Comparison of ENCODE assay signal across 16 cellular contexts in the genomic region with DNA sequence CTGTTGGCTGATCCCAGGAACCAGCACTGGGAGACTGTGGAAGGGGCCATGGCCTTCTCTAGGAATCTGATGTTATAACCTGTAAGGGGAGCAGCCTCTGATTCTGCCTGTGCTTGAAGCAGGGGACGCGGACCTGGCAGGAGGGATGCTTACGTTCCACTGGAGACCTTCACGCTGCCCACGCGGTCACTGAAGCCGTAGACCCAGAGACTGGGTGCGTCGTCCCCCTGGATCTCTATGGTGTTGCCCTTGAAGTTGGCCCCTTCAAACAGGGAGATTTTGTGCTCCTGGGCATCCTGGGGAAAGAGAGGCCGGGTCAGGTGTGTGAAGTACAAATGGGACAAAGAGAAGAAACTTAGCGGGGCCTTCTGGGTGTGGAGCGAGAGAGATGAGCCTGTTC. TPM values are rescaled to one million over a fixed set of nuclear protein-coding genes. Genes with fewer than 3 reads are reported as not detected.
A peak's percentile ranks its signal among the peaks of the same experiment; 100 is the strongest.
DNase-seq lines count a peak whose midpoint lies in the region; ATAC-seq and TF ChIP-seq lines count a peak whose summit lies in the region.
"Had no signal": no experiment of that assay in that cellular context is flagged by ENCODE, and none has a peak within 500 bp of the region (broad histone marks: within the 10 kb centered on the region; RNA-seq: fewer than 3 reads in every experiment).

No MANE protein-coding gene starts in this region.

- H3K4me3 ChIP-seq in GM23338, result no peak overlapping the region
- H3K4me3 ChIP-seq in esophagus squamous epithelium, result no peak overlapping the region
- H3K4me3 ChIP-seq: GM23248, HAP-1 had no signal

- no peak overlapping the region for H3K4me2 ChIP-seq in GM23338

- H3K4me1 ChIP-seq in GM23338 (ENCODE audit: insufficient read depth) (no peaks in the 10 kb centered on the region), esophagus squamous epithelium (no peaks in the 10 kb centered on the region)
- H3K4me1 ChIP-seq: HAP-1 had no signal

- H3K4me1 Mint-ChIP-seq in GM23338, result no peaks in the 10 kb centered on the region
- H3K4me1 Mint-ChIP-seq in chondrocyte (ENCODE audit: low read depth), result peaks cover 3% of the 10 kb centered on the region
- peaks cover 26 to 64% (median 39%) of the 10 kb centered on the region in 4 donors for H3K4me1 Mint-ChIP-seq in naive thymus-derived CD8-positive, alpha-beta T cell
- peaks cover 42% of the 10 kb centered on the region for H3K4me1 Mint-ChIP-seq in stimulated activated effector memory CD8-positive, alpha-beta T cell treated with anti-CD3 and anti-CD28 coated beads, Interleukin-12 subunit alpha, Interleukin-12 subunit beta, amount 100 ng/mL, for 72 hours

- no peak; the same call in 2 of the 3 replicates for ATAC-seq in GM23338
- ATAC-seq in naive thymus-derived CD8-positive, alpha-beta T cell, result no peak
- ATAC-seq in stimulated activated effector memory CD8-positive, alpha-beta T cell treated with anti-CD3 and anti-CD28 coated beads, Interleukin-12 subunit alpha, Interleukin-12 subunit beta, amount 100 ng/mL, for 72 hours, result no peak
- no peak for ATAC-seq in left lobe of liver
- ATAC-seq in SK-N-SH treated with all-trans-retinoic acid at 6 μM for 48 hours, result no peak

- H3K4me3 Mint-ChIP-seq in GM23338, result no peak overlapping the region
- H3K4me3 Mint-ChIP-seq in chondrocyte (ENCODE audit: unreplicated experiment), result no peak overlapping the region
- no peak overlapping the region for H3K4me3 Mint-ChIP-seq in naive thymus-derived CD8-positive, alpha-beta T cell
- no peak overlapping the region for H3K4me3 Mint-ChIP-seq in stimulated activated effector memory CD8-positive, alpha-beta T cell treated with anti-CD3 and anti-CD28 coated beads, Interleukin-12 subunit alpha, Interleukin-12 subunit beta, amount 100 ng/mL, for 72 hours
- H3K4me3 Mint-ChIP-seq: CD4-positive, alpha-beta T cell had no signal

- H3K27ac ChIP-seq in GM23338 (ENCODE audit: low read depth) (no peak overlapping the region), esophagus squamous epithelium (no peak overlapping the region)
- H3K27ac ChIP-seq: GM23248 had no signal

- no peaks in the 10 kb centered on the region for H3K36me3 Mint-ChIP-seq in GM23338 (ENCODE audit: low read depth)
- H3K36me3 Mint-ChIP-seq in chondrocyte (ENCODE audit: low read depth), result no peaks in the 10 kb centered on the region
- H3K36me3 Mint-ChIP-seq in naive thymus-derived CD8-positive, alpha-beta T cell, result no peaks in the 10 kb centered on the region
- no peaks in the 10 kb centered on the region for H3K36me3 Mint-ChIP-seq in stimulated activated effector memory CD8-positive, alpha-beta T cell treated with anti-CD3 and anti-CD28 coated beads, Interleukin-12 subunit alpha, Interleukin-12 subunit beta, amount 100 ng/mL, for 72 hours

- H3K9me3 Mint-ChIP-seq in GM23338 (no peaks in the 10 kb centered on the region), chondrocyte (ENCODE audit: low read depth) (no peaks in the 10 kb centered on the region)
- H3K9me3 Mint-ChIP-seq in naive thymus-derived CD8-positive, alpha-beta T cell, result no peaks in the 10 kb centered on the region
- no peaks in the 10 kb centered on the region for H3K9me3 Mint-ChIP-seq in stimulated activated effector memory CD8-positive, alpha-beta T cell treated with anti-CD3 and anti-CD28 coated beads, Interleukin-12 subunit alpha, Interleukin-12 subunit beta, amount 100 ng/mL, for 72 hours
- H3K9me3 Mint-ChIP-seq: CD4-positive, alpha-beta T cell had no signal

- TF ChIP-seq CTCF in GM23338 (conservative IDR thresholded peaks at IDR 0.05; ENCODE audit: low read depth in 2 of 2) (no peak), chondrocyte (IDR thresholded peaks at IDR 0.05) (no peak), esophagus squamous epithelium (IDR thresholded peaks at IDR 0.05) (no peak)

- peaks cover 6% of the 10 kb centered on the region for H3K27me3 Mint-ChIP-seq in GM23338 (ENCODE audit: insufficient read depth, low read depth, poor library complexity)
- H3K27me3 Mint-ChIP-seq in chondrocyte (ENCODE audit: low read depth), result peaks cover 16% of the 10 kb centered on the region
- H3K27me3 Mint-ChIP-seq in naive thymus-derived CD8-positive, alpha-beta T cell, result no peaks in the 10 kb centered on the region

- peaks cover 2% of the 10 kb centered on the region; the same call in 1 of the 2 replicates for H3K9me2 ChIP-seq in GM23338 (ENCODE audit: insufficient read depth)

- WGBS in esophagus squamous epithelium, 2 donors, result 94 to 98% methylated on average over 3 to 11 of the region's 12 CpGs

- H3K36me3 ChIP-seq in GM23338 (ENCODE audit: insufficient read depth) (no peaks in the 10 kb centered on the region), esophagus squamous epithelium (no peaks in the 10 kb centered on the region)
- H3K36me3 ChIP-seq: HAP-1 had no signal

- no peaks in the 10 kb centered on the region for H4K20me1 ChIP-seq in GM23338 (replicated peaks; ENCODE audit: insufficient read depth)

- no peak for DNase-seq in GM23338 (ENCODE audit: low spot score)
- DNase-seq in chondrocyte (ENCODE audit: low spot score), result peak; percentile 72
- no peak for DNase-seq in naive thymus-derived CD8-positive, alpha-beta T cell
- DNase-seq in stimulated activated effector memory CD8-positive, alpha-beta T cell treated with anti-CD3 and anti-CD28 coated beads, Interleukin-12 subunit alpha, Interleukin-12 subunit beta, amount 100 ng/mL, for 72 hours (ENCODE audit: low spot score in 2 of 2), result no peak
- DNase-seq in left lobe of liver (ENCODE audit: low spot score), result no peak
- no peak for DNase-seq in esophagus squamous epithelium (lab: John Stamatoyannopoulos, UW)
- DNase-seq: 8988T; C1 segment of cervical spinal cord; Calu3; CD4-positive, alpha-beta T cell; DMS 273 treated with DMSO at 0.1 percent for 48 hours; GM23248 had no signal

- H3K79me2 ChIP-seq in GM23338 (replicated peaks; ENCODE audit: insufficient read depth), result no peaks in the 10 kb centered on the region

- intact Hi-C loops in esophagus squamous epithelium (cut with DNase I), result no loop called here

- no peaks in the 10 kb centered on the region for H3F3A ChIP-seq in GM23338 (replicated peaks; ENCODE audit: low read depth)

- POLR2A ChIA-PET in naive thymus-derived CD8-positive, alpha-beta T cell (lab: Charles Lee), result no interaction called here

- H2AFZ ChIP-seq in GM23338, result peak overlapping the region; percentile 72; the same call in 1 of the 2 replicates
- H2AFZ ChIP-seq: GM23248 had no signal

- H3K27me3 ChIP-seq in GM23338 (ENCODE audit: insufficient read depth) (no peaks in the 10 kb centered on the region), esophagus squamous epithelium (peaks cover 0 to 24% (median 0%) of the 10 kb centered on the region in 4 donors)

- no peak for TF ChIP-seq POLR2A in esophagus squamous epithelium (IDR thresholded peaks at IDR 0.05)

- no peak overlapping the region for H3K27ac Mint-ChIP-seq in GM23338
- H3K27ac Mint-ChIP-seq in chondrocyte (ENCODE audit: unreplicated experiment), result no peak overlapping the region
- H3K27ac Mint-ChIP-seq in naive thymus-derived CD8-positive, alpha-beta T cell, result peak overlapping the region in 6 of 10 donors; percentile 15 to 64 (median 43)
- H3K27ac Mint-ChIP-seq in stimulated activated effector memory CD8-positive, alpha-beta T cell treated with anti-CD3 and anti-CD28 coated beads, Interleukin-12 subunit alpha, Interleukin-12 subunit beta, amount 100 ng/mL, for 72 hours, result peak overlapping the region; percentile 11
- H3K27ac Mint-ChIP-seq: CD4-positive, alpha-beta T cell had no signal

- H3K9me3 ChIP-seq in esophagus squamous epithelium, result no peaks in the 10 kb centered on the region
- H3K9me3 ChIP-seq: HAP-1 had no signal

TF ChIP-seq in GM23338, 12 proteins besides CTCF, POLR2A, EP300 and RAD21 (continues in another document):
- TF ChIP-seq JUNB (IDR thresholded peaks at IDR 0.05; ENCODE audit: unreplicated experiment) (no peak), NANOG (IDR thresholded peaks at IDR 0.05; ENCODE audit: borderline replicate concordance) (no peak)

RNA-seq across cellular contexts. Expression of a gene that starts 11.8 kb away (rescaled TPM):
- total RNA-seq in GM23338 (2014; rRNA removed; shearing (Covaris generic)), result 106 and 127 TPM in 2 replicates
- 37.9 and 43.1 TPM in 2 replicates for polyA plus RNA-seq in GM23338 (2016; fragmentation: Nextera tagmentation; extraction: Ambion mirVana)
- total RNA-seq in chondrocyte, result 75.8 to 80.3 TPM (median 77.1 TPM) in 3 replicates
- total RNA-seq in naive thymus-derived CD8-positive, alpha-beta T cell, result 10 to 100 TPM; 40.8 to 43.2 TPM
- 100 to 1,000 TPM in 2 of 3 donors, 10 to 100 TPM in 1; 87.9 to 134 (median 126) TPM for polyA plus RNA-seq in naive thymus-derived CD8-positive, alpha-beta T cell
- 71.9 TPM for total RNA-seq in left lobe of liver
- 10 to 100 TPM; 27.2 to 40.6 (median 32.5) TPM for total RNA-seq in esophagus squamous epithelium

RNA-seq across cellular contexts. Expression of a gene that starts 16.1 kb away (rescaled TPM):
- 1.6 and 2.4 TPM in 2 replicates for total RNA-seq in GM23338 (2014; rRNA removed; shearing (Covaris generic))
- 3.0 and 3.7 TPM in 2 replicates for polyA plus RNA-seq in GM23338 (2016; fragmentation: Nextera tagmentation; extraction: Ambion mirVana)
- total RNA-seq in chondrocyte, result not detected in 3 replicates
- not detected for total RNA-seq in naive thymus-derived CD8-positive, alpha-beta T cell
- polyA plus RNA-seq in naive thymus-derived CD8-positive, alpha-beta T cell, result not detected
- not detected for total RNA-seq in left lobe of liver
- total RNA-seq in esophagus squamous epithelium, result under 1 TPM in 1 of 4 donors, not detected in 3; 0.95 TPM
- total RNA-seq: Calu3; CD4-positive, alpha-beta T cell; Daoy; GM23248; HT1080 had no signal
- polyA plus RNA-seq: GM23248 had no signal

RNA-seq across cellular contexts. Expression of a gene that starts 20.0 kb away (rescaled TPM):
- total RNA-seq in GM23338 (2014; rRNA removed; shearing (Covaris generic)), result 1.7 TPM in 1 of 2 replicates, not detected in the other
- polyA plus RNA-seq in GM23338 (2016; fragmentation: Nextera tagmentation; extraction: Ambion mirVana), result 1.2 and 1.5 TPM in 2 replicates
- total RNA-seq in chondrocyte (not detected in 3 replicates), left lobe of liver (not detected), esophagus squamous epithelium (not detected)
- total RNA-seq in naive thymus-derived CD8-positive, alpha-beta T cell, result not detected
- under 1 TPM in 1 of 3 donors, not detected in 2; 0.43 TPM for polyA plus RNA-seq in naive thymus-derived CD8-positive, alpha-beta T cell
- total RNA-seq: Calu3; CD4-positive, alpha-beta T cell; Daoy; GM23248; HT1080 had no signal
- polyA plus RNA-seq: GM23248 had no signal

RNA-seq across cellular contexts. Expression of a gene that starts 55.7 kb away (rescaled TPM):
- total RNA-seq in GM23338 (2014; rRNA removed; shearing (Covaris generic)), result 51.4 and 63.6 TPM in 2 replicates
- 8.2 and 10.0 TPM in 2 replicates for polyA plus RNA-seq in GM23338 (2016; fragmentation: Nextera tagmentation; extraction: Ambion mirVana)
- total RNA-seq in chondrocyte (2.5 to 6.2 TPM (median 3.5 TPM) in 3 replicates), left lobe of liver (0.60 TPM), esophagus squamous epithelium (1 to 10 TPM in 2 of 4 donors, under 1 TPM in 2; 0.50 to 2.4 (median 1.4) TPM)
- 100 to 1,000 TPM; 357 to 362 TPM for total RNA-seq in naive thymus-derived CD8-positive, alpha-beta T cell
- under 1 TPM; 0.06 to 0.76 (median 0.63) TPM for polyA plus RNA-seq in naive thymus-derived CD8-positive, alpha-beta T cell

Comparison
In these comparisons a context has a peak if more than half of its experiments do, and no peak if none do; other contexts are left out.
1. H3K27ac Mint-ChIP-seq: peak in naive thymus-derived CD8-positive, alpha-beta T cell (6 of 10) and stimulated activated effector memory CD8-positive, alpha-beta T cell treated with anti-CD3 and anti-CD28 coated beads, Interleukin-12 subunit alpha, Interleukin-12 subunit beta, amount 100 ng/mL, for 72 hours (single experiment); none in GM23338 (single experiment) and chondrocyte (single experiment).